Comparison of ENCODE assay signal across 8 cellular contexts in the genomic region with DNA sequence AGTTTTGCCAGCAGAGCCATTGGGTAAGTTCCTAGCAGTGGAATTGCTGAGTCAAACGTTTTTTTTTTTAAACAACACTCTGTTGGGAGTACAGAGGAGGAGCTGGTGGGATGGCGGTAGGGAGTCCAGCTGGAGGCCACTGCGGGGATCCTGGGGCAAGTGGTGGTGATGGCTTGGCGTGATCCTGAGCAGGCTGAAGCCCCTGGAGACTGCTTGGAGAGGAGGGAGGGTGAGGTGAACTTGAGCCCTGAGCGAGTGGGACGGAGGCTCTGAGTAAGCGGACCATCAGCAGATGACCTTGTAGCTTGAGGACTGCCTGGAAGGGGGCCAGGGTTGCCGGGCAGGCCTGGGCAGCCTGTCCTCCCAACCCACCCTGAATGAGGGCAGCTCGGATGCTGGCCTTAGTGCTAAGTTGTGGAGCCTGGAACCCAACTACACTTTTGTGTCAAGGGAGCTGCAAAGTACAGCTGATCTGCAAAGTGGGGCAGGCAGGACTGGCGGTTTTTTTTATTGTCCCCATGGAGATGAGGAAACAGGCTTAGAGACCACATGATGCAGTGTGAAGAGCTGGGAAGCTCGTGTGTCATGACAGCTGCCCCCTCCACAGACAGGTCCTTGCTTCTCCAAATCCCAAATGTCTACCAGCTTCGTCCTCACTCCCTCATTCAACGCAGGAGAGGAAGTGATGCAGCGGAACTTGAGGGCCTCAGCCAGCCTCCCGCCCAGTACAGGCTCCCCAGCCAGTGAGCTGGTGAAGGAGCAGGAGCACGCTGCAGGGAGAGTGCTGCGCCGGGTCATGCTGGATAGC. TPM values are rescaled to one million over a fixed set of nuclear protein-coding genes. Genes with fewer than 3 reads are reported as not detected.
DNase-seq lines count a peak whose midpoint lies in the region; ATAC-seq, FAIRE-seq and TF ChIP-seq lines count a peak whose summit lies in the region.
"Had no signal": no experiment of that assay in that cellular context is flagged by ENCODE, and none has a peak within 500 bp of the region (broad histone marks: within the 10 kb centered on the region; RNA-seq: fewer than 3 reads in every experiment).

No MANE protein-coding gene starts in this region.

- no peaks in the 10 kb centered on the region for H3K9me3 ChIP-seq in ascending aorta
- H3K9me3 ChIP-seq in kidney (ENCODE audit: control insufficient read depth in 1 of 2, low read length in 2 of 2), result no peaks in the 10 kb centered on the region
- H3K9me3 ChIP-seq in stomach, result no peaks in the 10 kb centered on the region

- no peaks in the 10 kb centered on the region for H3K27me3 ChIP-seq in ascending aorta
- H3K27me3 ChIP-seq in stomach, result no peaks in the 10 kb centered on the region

- intact Hi-C loops in ascending aorta (cut with DNase I), result no loop called here
- intact Hi-C loops in kidney (cut with DNase I), result no loop called here
- intact Hi-C loops in stomach (cut with DNase I; ENCODE audit: low total_unique reads), result no loop called here

- H3K36me3 ChIP-seq in ascending aorta, result peaks cover 31 to 42% of the 10 kb centered on the region in 2 donors
- H3K36me3 ChIP-seq in kidney (ENCODE audit: control insufficient read depth in 1 of 2, insufficient read depth in 2 of 2, low read length in 2 of 2), result peaks cover 24 to 39% of the 10 kb centered on the region in 2 donors
- H3K36me3 ChIP-seq in stomach, result peaks cover 36 to 69% (median 57%) of the 10 kb centered on the region in 4 donors

- WGBS in stomach, 5 donors, result 38 to 59% (median 53%) methylated on average over 14 to 18 of the region's 18 CpGs

- TF ChIP-seq POLR2A in NB4 (IDR thresholded peaks at IDR 0.05; ENCODE audit: extremely low read depth, insufficient read length) (peak; percentile 41), stomach (IDR thresholded peaks at IDR 0.05) (no peak)

- TF ChIP-seq CTCF in NB4 (IDR thresholded peaks at IDR 0.05; ENCODE audit: low read depth, low read length) (no peak), ascending aorta (IDR thresholded peaks at IDR 0.05) (no peak), kidney (IDR thresholded peaks at IDR 0.05; ENCODE audit: borderline replicate concordance, extremely low read depth, insufficient read depth) (no peak), stomach (IDR thresholded peaks at IDR 0.05) (no peak)

- H3K27ac ChIP-seq in ascending aorta (peak overlapping the region; percentile 37 to 73), kidney (ENCODE audit: low read depth in 2 of 2, low read length in 2 of 2) (peak overlapping the region in 1 of 2 donors; percentile 41), stomach (peak overlapping the region in 4 of 5 donors; percentile 70 to 87 (median 78))

- FAIRE-seq in kidney (lab: Jason Lieb, UNC) (no peak), HTR-8/SVneo (lab: Jason Lieb, UNC) (no peak)

- peak; percentile 97 for DNase-seq in NB4 (ENCODE audit: low read depth)
- DNase-seq in ascending aorta (ENCODE audit: low spot score in 2 of 2), result peak; percentile 27 to 78
- DNase-seq in kidney, result peak; percentile 89
- DNase-seq in stomach, result no peak
- no peak for DNase-seq in HTR-8/SVneo (ENCODE audit: insufficient read length, low spot score)
- DNase-seq: effector memory CD8-positive, alpha-beta T cell had no signal

- TF ChIP-seq EP300 in stomach (IDR thresholded peaks at IDR 0.05), result no peak

- H3K4me3 ChIP-seq in NB4 (ENCODE audit: low read depth, low read length) (peak overlapping the region; percentile 67), ascending aorta (no peak overlapping the region), kidney (ENCODE audit: low read length in 2 of 2) (no peak overlapping the region), stomach (no peak overlapping the region)

- H3K9ac ChIP-seq in kidney (ENCODE audit: low read length in 2 of 2), result no peak overlapping the region

- ATAC-seq in GM18511 (IDR thresholded peaks at IDR 0.05; ENCODE audit: unreplicated experiment), result no peak
- ATAC-seq in GM21367 (IDR thresholded peaks at IDR 0.05; ENCODE audit: unreplicated experiment), result no peak
- ATAC-seq: effector memory CD8-positive, alpha-beta T cell had no signal

- peaks cover 0 to 18% of the 10 kb centered on the region in 2 donors for H3K4me1 ChIP-seq in ascending aorta
- H3K4me1 ChIP-seq in kidney (ENCODE audit: control insufficient read depth in 1 of 2, insufficient read depth in 1 of 2, low read depth in 1 of 2, low read length in 2 of 2), result peaks cover 5 to 7% of the 10 kb centered on the region in 2 donors
- H3K4me1 ChIP-seq in stomach, result peaks cover 26 to 41% (median 32%) of the 10 kb centered on the region in 4 donors

RNA-seq across cellular contexts. Expression of a gene that starts 20.2 kb away (rescaled TPM):
- total RNA-seq in ascending aorta, result 51.2 TPM
- 47.4 TPM for total RNA-seq in kidney
- polyA plus RNA-seq in kidney (ENCODE audit: insufficient read depth, low read depth, low replicate concordance), result 114 TPM
- 100 to 1,000 TPM in 1 of 5 donors, 10 to 100 TPM in 4; 24.8 to 111 (median 47.2) TPM for total RNA-seq in stomach
- 10 to 100 TPM; 47.6 to 57.7 (median 54.2) TPM for polyA plus RNA-seq in stomach

RNA-seq across cellular contexts. Expression of a gene that starts 20.4 kb away (rescaled TPM):
- total RNA-seq in ascending aorta (5.1 TPM), kidney (8.1 TPM), stomach (10 to 100 TPM in 2 of 5 donors, 1 to 10 TPM in 3; 1.8 to 10.7 (median 8.5) TPM)
- polyA plus RNA-seq in kidney (ENCODE audit: insufficient read depth, low read depth, low replicate concordance) (3.9 TPM), stomach (1 to 10 TPM; 1.2 to 2.8 (median 2.1) TPM)

Comparison
In these comparisons a context has a peak if more than half of its experiments do, and no peak if none do; other contexts are left out.
1. DNase-seq: peak in NB4 (single experiment), ascending aorta (2 of 2) and kidney (single experiment); none in stomach (single experiment) and HTR-8/SVneo (single experiment).